8 cellular contexts compared by ENCODE assay signal in the genomic region with DNA sequence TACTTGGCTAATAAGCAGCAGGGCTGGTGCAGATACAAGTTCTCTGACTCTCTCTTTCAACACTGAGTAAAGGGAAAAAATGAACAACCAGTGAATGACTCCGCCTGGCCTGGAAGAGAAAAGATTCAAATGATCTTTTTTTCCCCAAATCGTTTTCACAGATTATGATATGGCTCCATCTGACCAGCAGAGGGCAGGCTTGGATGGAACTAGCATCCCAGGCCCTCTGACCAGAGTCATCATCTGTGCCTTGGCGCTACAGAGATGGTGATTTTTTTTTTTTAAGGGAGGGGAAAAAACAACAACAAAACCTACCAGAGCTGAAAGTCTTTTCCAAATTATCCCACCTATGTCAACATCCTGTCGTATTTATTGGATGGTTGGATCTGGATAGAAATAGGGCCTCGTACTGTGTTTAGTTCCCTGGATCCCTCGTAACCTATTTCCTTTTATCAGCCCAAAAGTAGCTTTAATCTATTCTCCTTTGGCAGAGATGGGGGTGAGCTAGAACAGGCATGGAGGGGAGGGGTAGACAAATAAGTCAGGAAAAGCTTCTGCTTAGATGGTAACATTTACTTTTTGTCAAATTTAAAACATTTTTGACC.
DNase-seq lines count a peak whose midpoint lies in the region; TF ChIP-seq lines count a peak whose summit lies in the region.

No MANE protein-coding gene starts in this region.

- H3K79me2 ChIP-seq in Loucy (ENCODE audit: insufficient read depth, low read length) = no peaks in the 10 kb centered on the region

- H3K4me3 ChIP-seq in Loucy (ENCODE audit: low read length, poor library complexity, severe bottlenecking) (no peak overlapping the region), cardiac fibroblast (replicated peaks in 1 of 2; ENCODE audit: low read depth in 2 of 2, low read length in 2 of 2) (no peak overlapping the region)

- no peak overlapping the region for H3K4me2 ChIP-seq in Loucy (ENCODE audit: low read depth, low read length, poor library complexity, severe bottlenecking)

- H3K36me3 ChIP-seq in Loucy (ENCODE audit: insufficient read depth, low read length) = no peaks in the 10 kb centered on the region

- H3K9me3 ChIP-seq in Loucy (ENCODE audit: insufficient read depth, low read depth, low read length) = no peaks in the 10 kb centered on the region

- H3K27me3 ChIP-seq in Loucy (ENCODE audit: insufficient read depth, low read length, poor library complexity, severe bottlenecking) = no peaks in the 10 kb centered on the region

- no peaks in the 10 kb centered on the region for H4K20me1 ChIP-seq in Loucy (ENCODE audit: insufficient read depth, low read length, poor library complexity, severe bottlenecking)

- H3K4me1 ChIP-seq in Loucy (ENCODE audit: insufficient read depth, low read length, poor library complexity, severe bottlenecking) = no peaks in the 10 kb centered on the region

- peak; percentile 76 for TF ChIP-seq CTCF in GM10266 (IDR thresholded peaks at IDR 0.05; ENCODE audit: control insufficient read depth, insufficient read depth, low read depth, missing control alignments)
- peak; percentile 90 for TF ChIP-seq CTCF in Loucy (conservative IDR thresholded peaks at IDR 0.05; ENCODE audit: low read length)
- peak; percentile 78 for TF ChIP-seq CTCF in cardiac fibroblast (IDR thresholded peaks at IDR 0.05; ENCODE audit: low read depth, low read length)

- no peaks in the 10 kb centered on the region for H3K9me2 ChIP-seq in Loucy (replicated peaks; ENCODE audit: low read depth, low read length)

- no peak overlapping the region for H3K9ac ChIP-seq in Loucy (ENCODE audit: low read depth, low read length, poor library complexity, severe bottlenecking)

- peak; percentile 61 for DNase-seq in GM10266 (ENCODE audit: extremely low spot score)
- DNase-seq in H4 (ENCODE audit: low spot score) = peak; percentile 57
- DNase-seq in T1000 (lab: John Stamatoyannopoulos, UW) = peak; percentile 12
- peak; percentile 78 to 81 for DNase-seq in cardiac fibroblast (ENCODE audit: low read depth in 2 of 2)
- peak; percentile 32 for DNase-seq in kidney glomerular epithelial cell (lab: John Stamatoyannopoulos, UW)
- peak; percentile 36 for DNase-seq in stimulated activated CD4-positive, alpha-beta T cell treated with anti-CD3 and anti-CD28 coated beads, Interleukin-4, amount 100 ng/mL, for 1 hour
- no peak for DNase-seq in NCI-H1436 treated with DMSO at 0.1 percent for 48 hours (lab: John Stamatoyannopoulos, UW)

- H2AFZ ChIP-seq in Loucy (ENCODE audit: low read length) = no peak overlapping the region

- no peaks in the 10 kb centered on the region for H3F3A ChIP-seq in Loucy (ENCODE audit: low read depth)
